In genomic region chr9:31799953-31800609, GRCh38 we compare ENCODE assay signal across 8 cellular contexts.
DNase-seq lines count a peak whose midpoint lies in the region; ATAC-seq and TF ChIP-seq lines count a peak whose summit lies in the region.

No MANE protein-coding gene starts in this region.

- TF ChIP-seq CTCF in BJ (IDR thresholded peaks at IDR 0.05; ENCODE audit: insufficient read depth, low read depth, low read length) (0 out of 2 replicates have a peak, but pooled peaks have one; percentile 14), HCT116 (IDR thresholded peaks at IDR 0.05 in 2 of 3, conservative IDR thresholded peaks at IDR 0.05 in 1 of 3; ENCODE audit: borderline replicate concordance in 1 of 3, insufficient read depth in 1 of 3, low read depth in 2 of 3, low read length in 2 of 3) (peak; percentile 29 to 61 (median 46); a peak in 5 of 6 replicates), OCI-LY1 (IDR thresholded peaks at IDR 0.05; ENCODE audit: low read length) (peak; percentile 72), esophagus squamous epithelium (IDR thresholded peaks at IDR 0.05) (peak in 5 of 6 experiments; percentile 10 to 48 (median 33)), stomach (IDR thresholded peaks at IDR 0.05) (peak in 4 of 7 experiments; percentile 30 to 55 (median 34)), HFFc6 (IDR thresholded peaks at IDR 0.05) (no peak; the same call in 1 of the 2 replicates)

- no peaks in the 10 kb centered on the region for H3K4me1 Mint-ChIP-seq in T-helper 2 cell treated with Interferon-gamma antibody and Interleukin-4, amounts not matched to agents 5 μg/mL and 100 μg/mL, for 36 hours (ENCODE audit: low read depth)
- no peaks in the 10 kb centered on the region for H3K4me1 Mint-ChIP-seq in HFFc6 (ENCODE audit: low read depth)

- H3K27me3 ChIP-seq in BJ (ENCODE audit: control insufficient read depth, insufficient read depth, low read length) (no peaks in the 10 kb centered on the region), HCT116 (ENCODE audit: insufficient read depth, low read length) (no peaks in the 10 kb centered on the region), OCI-LY1 (ENCODE audit: insufficient read depth, low read length) (no peaks in the 10 kb centered on the region), esophagus squamous epithelium (no peaks in the 10 kb centered on the region), stomach (no peaks in the 10 kb centered on the region)

- ATAC-seq in HCT116: peak; percentile 32; the same call in 1 of the 2 replicates

- no peak for TF ChIP-seq EP300 in stomach (IDR thresholded peaks at IDR 0.05)

- peaks cover 6% of the 10 kb centered on the region for H3K27me3 Mint-ChIP-seq in T-helper 2 cell treated with Interferon-gamma antibody and Interleukin-4, amounts not matched to agents 5 μg/mL and 100 μg/mL, for 36 hours (ENCODE audit: low read depth)
- H3K27me3 Mint-ChIP-seq in HFFc6 (ENCODE audit: insufficient read depth): no peaks in the 10 kb centered on the region; the same call in 1 of the 2 replicates

- RAD21 ChIA-PET in HCT116 (lab: Charles Lee; ENCODE audit: low non-redundant PET in 1 of 2, low total read pairs in 2 of 2, uncharacterized antibody in 2 of 2, unreplicated experiment in 2 of 2): no interaction called here

- no peak overlapping the region for H3K27ac Mint-ChIP-seq in T-helper 2 cell treated with Interferon-gamma antibody and Interleukin-4, amounts not matched to agents 5 μg/mL and 100 μg/mL, for 36 hours
- no peak overlapping the region for H3K27ac Mint-ChIP-seq in HFFc6

- H3K4me3 Mint-ChIP-seq in T-helper 2 cell treated with Interferon-gamma antibody and Interleukin-4, amounts not matched to agents 5 μg/mL and 100 μg/mL, for 36 hours: no peak overlapping the region
- H3K4me3 Mint-ChIP-seq in HFFc6: no peak overlapping the region

- H3K9me3 ChIP-seq in HCT116 (ENCODE audit: control insufficient read depth in 1 of 2, insufficient read depth in 1 of 2, low read depth in 1 of 2, low read length in 2 of 2): no peaks in the 10 kb centered on the region
- no peaks in the 10 kb centered on the region for H3K9me3 ChIP-seq in OCI-LY1 (ENCODE audit: low read length)
- no peaks in the 10 kb centered on the region for H3K9me3 ChIP-seq in esophagus squamous epithelium
- H3K9me3 ChIP-seq in stomach: no peaks in the 10 kb centered on the region

- H3K27ac ChIP-seq in HCT116 (ENCODE audit: low read depth, low read length) (no peak overlapping the region), OCI-LY1 (ENCODE audit: low read depth, low read length, poor library complexity, severe bottlenecking) (no peak overlapping the region), esophagus squamous epithelium (no peak overlapping the region), stomach (no peak overlapping the region)

- H4K20me1 ChIP-seq in HCT116 (ENCODE audit: insufficient read depth) (no peaks in the 10 kb centered on the region), OCI-LY1 (ENCODE audit: insufficient read depth, low read length) (no peaks in the 10 kb centered on the region)

- H3F3A ChIP-seq in OCI-LY1 (ENCODE audit: insufficient read depth, low read length): no peaks in the 10 kb centered on the region

- BruUV-seq in HCT116 (replicated peaks; lab: Mats Ljungman, UMichigan): no TSS peak

- H2AFZ ChIP-seq in HCT116 (ENCODE audit: low read depth, low read length, poor library complexity, severe bottlenecking): no peak overlapping the region
- H2AFZ ChIP-seq in OCI-LY1 (ENCODE audit: low read length): no peak overlapping the region

- no peak for TF ChIP-seq POLR2A in HCT116 (IDR thresholded peaks at IDR 0.05; ENCODE audit: borderline replicate concordance, extremely low read depth, insufficient read depth, insufficient read length)
- no peak for TF ChIP-seq POLR2A in esophagus squamous epithelium (IDR thresholded peaks at IDR 0.05)
- TF ChIP-seq POLR2A in stomach (IDR thresholded peaks at IDR 0.05): no peak

- WGBS in esophagus squamous epithelium, 2 donors: 36 to 40% methylated on average over 2 of the region's 2 CpGs
- WGBS in stomach, 5 donors: 36 to 59% (median 43%) methylated on average over 2 of the region's 2 CpGs

- H3K9ac ChIP-seq in HCT116 (ENCODE audit: low read length): no peak overlapping the region
- H3K9ac ChIP-seq in OCI-LY1 (ENCODE audit: low read length): no peak overlapping the region

- POLR2A ChIA-PET in BJ (lab: Charles Lee): no interaction called here
- POLR2A ChIA-PET in HCT116 (lab: Charles Lee): no interaction called here

- no peaks in the 10 kb centered on the region for H3K9me2 ChIP-seq in HCT116 (ENCODE audit: insufficient read depth)
- H3K9me2 ChIP-seq in OCI-LY1 (ENCODE audit: low read depth, low read length): no peaks in the 10 kb centered on the region

- H3K4me1 ChIP-seq in HCT116 (ENCODE audit: control insufficient read depth in 1 of 2, insufficient read depth in 2 of 2, low read length in 2 of 2) (no peaks in the 10 kb centered on the region), OCI-LY1 (ENCODE audit: insufficient read depth, low read length, severe bottlenecking) (no peaks in the 10 kb centered on the region), esophagus squamous epithelium (no peaks in the 10 kb centered on the region), stomach (no peaks in the 10 kb centered on the region)

- H3K4me2 ChIP-seq in HCT116 (ENCODE audit: low read length) (no peak overlapping the region), OCI-LY1 (ENCODE audit: low read length) (no peak overlapping the region)

- no peaks in the 10 kb centered on the region for H3K36me3 ChIP-seq in BJ (ENCODE audit: control insufficient read depth, insufficient read depth, low read length)
- no peaks in the 10 kb centered on the region for H3K36me3 ChIP-seq in HCT116 (ENCODE audit: control insufficient read depth in 1 of 2, insufficient read depth in 2 of 2, low read length in 2 of 2)
- H3K36me3 ChIP-seq in OCI-LY1 (ENCODE audit: insufficient read depth, low read length): no peaks in the 10 kb centered on the region
- no peaks in the 10 kb centered on the region for H3K36me3 ChIP-seq in esophagus squamous epithelium
- H3K36me3 ChIP-seq in stomach: no peaks in the 10 kb centered on the region

- no peaks in the 10 kb centered on the region for H3K9me3 Mint-ChIP-seq in T-helper 2 cell treated with Interferon-gamma antibody and Interleukin-4, amounts not matched to agents 5 μg/mL and 100 μg/mL, for 36 hours
- H3K9me3 Mint-ChIP-seq in HFFc6: peaks cover 42% of the 10 kb centered on the region

- H3K4me3 ChIP-seq in BJ (ENCODE audit: low read depth, low read length) (no peak overlapping the region), HCT116 (replicated peaks in 1 of 2; ENCODE audit: low read depth in 1 of 2, low read length in 2 of 2) (no peak overlapping the region), OCI-LY1 (ENCODE audit: low read depth, low read length, poor library complexity, severe bottlenecking) (no peak overlapping the region), esophagus squamous epithelium (no peak overlapping the region), stomach (no peak overlapping the region)

- no peak for DNase-seq in BJ (ENCODE audit: low read depth)
- peak; percentile 19 for DNase-seq in HCT116 (ENCODE audit: low read depth, low spot score)
- DNase-seq in esophagus squamous epithelium (lab: John Stamatoyannopoulos, UW): no peak
- DNase-seq in stomach: no peak
- DNase-seq in T-helper 2 cell treated with Interferon-gamma antibody and Interleukin-4, amounts not matched to agents 5 μg/mL and 100 μg/mL, for 36 hours (ENCODE audit: low spot score): no peak
- no peak for DNase-seq in NCI-H2196 treated with DMSO at 0.1 percent for 48 hours (lab: John Stamatoyannopoulos, UW; ENCODE audit: unreplicated experiment)
- no peak for DNase-seq in HFFc6

- no peaks in the 10 kb centered on the region for H3K36me3 Mint-ChIP-seq in T-helper 2 cell treated with Interferon-gamma antibody and Interleukin-4, amounts not matched to agents 5 μg/mL and 100 μg/mL, for 36 hours (ENCODE audit: low read depth)
- no peaks in the 10 kb centered on the region for H3K36me3 Mint-ChIP-seq in HFFc6 (ENCODE audit: low read depth)

- H3K79me2 ChIP-seq in HCT116 (ENCODE audit: insufficient read depth, low read length) (no peaks in the 10 kb centered on the region), OCI-LY1 (ENCODE audit: insufficient read depth, low read length) (no peaks in the 10 kb centered on the region)

- TF ChIP-seq RAD21 in HCT116 (IDR thresholded peaks at IDR 0.05; ENCODE audit: low read depth): peak; percentile 76

- intact Hi-C loops in HCT116 (cut with micrococcal nuclease) (loop anchor here (2.0 to 10.0 kb wide), 3 partner anchors 55 to 1969 kb away; no protein-coding TSS in a partner anchor), esophagus squamous epithelium (cut with DNase I) (no loop called here), stomach (cut with DNase I; ENCODE audit: low total_unique reads) (no loop called here)

- CTCF ChIA-PET in BJ (lab: Yijun Ruan, JAX) (no interaction called here), HCT116 (lab: Charles Lee) (no interaction called here)

TF ChIP-seq in HCT116, 20 proteins besides CTCF, POLR2A, EP300 and RAD21 (continues in another document):
- TF ChIP-seq POLR2AphosphoS5 (IDR thresholded peaks at IDR 0.05; ENCODE audit: low read depth, low read length) (no peak), FOSL1 (IDR thresholded peaks at IDR 0.05; ENCODE audit: low read depth) (no peak), EZH2 (IDR thresholded peaks at IDR 0.05) (no peak), SP1 (IDR thresholded peaks at IDR 0.05; ENCODE audit: low read depth) (no peak), EZH2phosphoT487 (IDR thresholded peaks at IDR 0.05; ENCODE audit: borderline replicate concordance) (no peak), YY1 (IDR thresholded peaks at IDR 0.05; ENCODE audit: extremely low read depth, insufficient replicate concordance, low read depth, low read length) (no peak), ATF3 (IDR thresholded peaks at IDR 0.05) (no peak), CEBPB (IDR thresholded peaks at IDR 0.05; ENCODE audit: low read depth) (no peak)
